Comparison of ENCODE assay signal across 13 cellular contexts in the genomic region with DNA sequence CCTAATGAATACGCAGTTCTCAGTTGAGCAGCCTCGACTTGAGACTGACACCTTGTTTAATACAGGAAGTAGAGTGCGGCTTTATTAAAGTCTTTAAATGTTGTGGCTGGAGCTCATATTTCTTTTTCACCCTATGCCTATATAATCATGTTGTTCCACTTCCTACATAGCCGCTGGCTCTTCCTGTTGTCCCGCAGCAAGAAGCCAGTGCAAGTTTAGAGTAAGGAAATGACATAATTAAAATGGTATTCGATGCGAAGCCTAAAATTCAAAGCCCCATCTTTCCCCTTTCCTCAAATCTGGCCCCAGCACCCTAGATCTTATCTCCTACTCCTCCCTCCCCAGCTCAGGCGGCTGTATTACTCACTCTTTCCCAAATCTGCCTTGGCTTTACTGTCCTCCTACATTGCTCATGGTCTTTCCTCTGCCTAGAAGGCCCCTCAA. TPM values are rescaled to one million over a fixed set of nuclear protein-coding genes. Genes with fewer than 3 reads are reported as not detected.
DNase-seq lines count a peak whose midpoint lies in the region; ATAC-seq and TF ChIP-seq lines count a peak whose summit lies in the region.
"Had no signal": no experiment of that assay in that cellular context is flagged by ENCODE, and none has a peak within 500 bp of the region (broad histone marks: within the 10 kb centered on the region; RNA-seq: fewer than 3 reads in every experiment).

No MANE protein-coding gene starts in this region.

- H3K9me3 ChIP-seq in MG63 = peaks cover 5% of the 10 kb centered on the region

- H3K4me3 Mint-ChIP-seq in effector memory CD8-positive, alpha-beta T cell = no peak overlapping the region
- H3K4me3 Mint-ChIP-seq: CD4-positive, CD25-positive, alpha-beta regulatory T cell had no signal

- no peak for TF ChIP-seq CTCF in AG09309 (IDR thresholded peaks at IDR 0.05; ENCODE audit: control insufficient read depth, insufficient read depth, low read depth, low read length, missing control alignments)

- no peaks in the 10 kb centered on the region for H3K36me3 ChIP-seq in MG63

- H3K27ac Mint-ChIP-seq in effector memory CD8-positive, alpha-beta T cell = peak overlapping the region in 1 of 2 donors; percentile 30
- H3K27ac Mint-ChIP-seq: CD4-positive, CD25-positive, alpha-beta regulatory T cell had no signal

- no peaks in the 10 kb centered on the region for H3K9me3 Mint-ChIP-seq in effector memory CD8-positive, alpha-beta T cell

- no peaks in the 10 kb centered on the region for H3K36me3 Mint-ChIP-seq in effector memory CD8-positive, alpha-beta T cell (ENCODE audit: insufficient read depth)
- H3K36me3 Mint-ChIP-seq: CD4-positive, CD25-positive, alpha-beta regulatory T cell had no signal

- no peak overlapping the region for H3K4me3 ChIP-seq in AG09309 (ENCODE audit: control insufficient read depth, low read depth, low read length)
- no peak overlapping the region for H3K4me3 ChIP-seq in MG63

- H3K4me1 Mint-ChIP-seq in effector memory CD8-positive, alpha-beta T cell (ENCODE audit: low read depth in 2 of 2) = peaks cover 4 to 9% of the 10 kb centered on the region in 2 donors

- DNase-seq in AG09309 (ENCODE audit: low read depth) = peak; percentile 34
- DNase-seq in MG63 = peak; percentile 83
- no peak for DNase-seq in effector memory CD8-positive, alpha-beta T cell
- peak; percentile 72 to 88 for DNase-seq in lung microvascular endothelial cell (ENCODE audit: low read depth in 2 of 2)
- no peak for DNase-seq in DMS53 treated with DMSO at 0.1 percent for 48 hours (lab: John Stamatoyannopoulos, UW; ENCODE audit: unreplicated experiment)
- DNase-seq in DMS79 treated with DMSO at 0.1 percent for 48 hours (lab: John Stamatoyannopoulos, UW) = no peak
- no peak for DNase-seq in occipital lobe (lab: John Stamatoyannopoulos, UW)
- DNase-seq: activated naive CD4-positive, alpha-beta T cell treated with Interleukin-2 at 50 U/mL for 16 hours; CD4-positive, CD25-positive, alpha-beta regulatory T cell; glutamatergic neuron; NCI-H82; posterior cingulate gyrus had no signal

- H3K27me3 ChIP-seq in MG63 = no peaks in the 10 kb centered on the region

- no peaks in the 10 kb centered on the region for H3K27me3 Mint-ChIP-seq in effector memory CD8-positive, alpha-beta T cell

- ATAC-seq in effector memory CD8-positive, alpha-beta T cell (replicated peaks) = peak; percentile 29
- no peak for ATAC-seq in HG03039 (IDR thresholded peaks at IDR 0.05; ENCODE audit: unreplicated experiment)

RNA-seq across cellular contexts. Expression of a gene that starts 7.5 kb away (rescaled TPM):
- 53.5 and 65.4 TPM in 2 replicates for total RNA-seq in MG63 (2014; rRNA removed; shearing (Covaris generic); ENCODE audit: low replicate concordance)
- total RNA-seq in lung microvascular endothelial cell (32.5 and 50.6 TPM in 2 replicates), occipital lobe (13.6 TPM)

Comparison
In these comparisons a context has a peak if more than half of its experiments do, and no peak if none do; other contexts are left out.
1. DNase-seq: peak in AG09309 (single experiment), MG63 (single experiment) and lung microvascular endothelial cell (2 of 2); none in effector memory CD8-positive, alpha-beta T cell (0 of 3), DMS53 treated with DMSO at 0.1 percent for 48 hours (single experiment), DMS79 treated with DMSO at 0.1 percent for 48 hours (single experiment) and occipital lobe (single experiment).